Comparison of ENCODE assay signal across 15 cellular contexts in the genomic region with DNA sequence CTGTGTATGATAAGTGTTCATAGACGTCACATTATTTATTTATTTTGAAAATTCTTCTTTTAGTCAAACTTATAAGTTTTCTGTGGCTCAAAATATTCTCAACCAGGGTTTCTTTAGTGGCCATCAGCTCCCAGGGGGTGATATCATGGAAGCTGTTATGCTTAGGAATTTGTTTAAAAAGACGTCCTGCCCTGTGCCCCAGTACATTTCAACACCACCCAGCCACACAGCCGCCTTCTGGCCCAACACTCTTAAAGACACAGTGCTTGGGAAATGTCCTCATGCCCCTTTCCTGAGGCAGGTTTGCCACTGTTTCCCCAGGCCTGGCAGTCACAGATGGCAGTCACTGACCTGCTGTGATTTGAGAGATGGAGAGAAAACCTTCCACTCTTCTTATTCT. TPM values are rescaled to one million over a fixed set of nuclear protein-coding genes. Genes with fewer than 3 reads are reported as not detected.
A peak's percentile ranks its signal among the peaks of the same experiment; 100 is the strongest.
DNase-seq lines count a peak whose midpoint lies in the region; ATAC-seq, FAIRE-seq and TF ChIP-seq lines count a peak whose summit lies in the region.
"Had no signal": no experiment of that assay in that cellular context is flagged by ENCODE, and none has a peak within 500 bp of the region (broad histone marks: within the 10 kb centered on the region; RNA-seq: fewer than 3 reads in every experiment).

No MANE protein-coding gene starts in this region.

- H3K4me3 Mint-ChIP-seq in activated CD4-positive, alpha-beta T cell treated with anti-CD3 and anti-CD28 coated beads, Interleukin-2, amount 10 ng/mL, durations not matched to agents 7 days and 5 days, result no peak overlapping the region

- H3K27ac ChIP-seq in coronary artery (peak overlapping the region; percentile 12 to 74), HepG2 (ENCODE audit: extremely low read length, insufficient read depth, low read length) (no peak overlapping the region), tibial artery (peak overlapping the region; percentile 2 to 66)
- H3K27ac ChIP-seq: ovary, SJCRH30, WERI-Rb-1 had no signal

- TF ChIP-seq CTCF in coronary artery (IDR thresholded peaks at IDR 0.05), result no peak
- TF ChIP-seq CTCF in HepG2 (CRISPR knock-in tag; IDR thresholded peaks at IDR 0.05), result no peak
- no peak for TF ChIP-seq CTCF in tibial artery (IDR thresholded peaks at IDR 0.05)

- H3K4me2 ChIP-seq in HepG2 (ENCODE audit: low read depth, low read length), result no peak overlapping the region

- H3K4me3 ChIP-seq in coronary artery (no peak overlapping the region), HepG2 (replicated peaks in 1 of 3; ENCODE audit: insufficient read depth in 1 of 3, low read depth in 2 of 3, low read length in 3 of 3) (no peak overlapping the region), tibial artery (no peak overlapping the region), HAP-1 (no peak overlapping the region)
- H3K4me3 ChIP-seq: ovary, SJCRH30 had no signal

- H3K27me3 ChIP-seq in HepG2 (ENCODE audit: control insufficient read depth in 1 of 2, insufficient read depth in 2 of 2, low read length in 2 of 2) (peaks cover 2 to 10% of the 10 kb centered on the region in 2 experiments; a peak in 4 of 5 replicates), tibial artery (no peaks in the 10 kb centered on the region), HAP-1 (ENCODE audit: low read depth) (no peaks in the 10 kb centered on the region)
- H3K27me3 ChIP-seq: ovary, SJCRH30 had no signal

- no peak overlapping the region for H3K27ac Mint-ChIP-seq in activated CD4-positive, alpha-beta T cell treated with anti-CD3 and anti-CD28 coated beads, Interleukin-2, amount 10 ng/mL, durations not matched to agents 7 days and 5 days
- H3K27ac Mint-ChIP-seq: activated naive CD4-positive, alpha-beta T cell treated with anti-CD3 and anti-CD28 coated beads, Interleukin-2, amount 50 U/mL, for 72 hours had no signal

- ATAC-seq in HepG2 (no peak), HG03097 (IDR thresholded peaks at IDR 0.05; ENCODE audit: low FRiP score, unreplicated experiment) (no peak)

- H3K4me1 Mint-ChIP-seq in activated CD4-positive, alpha-beta T cell treated with anti-CD3 and anti-CD28 coated beads, Interleukin-2, amount 10 ng/mL, durations not matched to agents 7 days and 5 days, result peaks cover 44% of the 10 kb centered on the region

- 0 out of 2 replicates have a peak, but pooled peaks cover 9% of the 10 kb centered on the region for H4K20me1 ChIP-seq in HepG2 (ENCODE audit: insufficient read depth, low read length)

- TF ChIP-seq POLR2A in HepG2 (IDR thresholded peaks at IDR 0.05; ENCODE audit: insufficient read depth in 1 of 2, low read depth in 2 of 2, low read length in 2 of 2), result no peak

- POLR2A ChIA-PET in HepG2 (lab: Yijun Ruan, JAX), result no interaction called here
- POLR2A ChIA-PET in activated CD4-positive, alpha-beta T cell treated with anti-CD3 and anti-CD28 coated beads, Interleukin-2, amount 10 ng/mL, durations not matched to agents 7 days and 5 days (lab: Charles Lee), result no interaction called here

- no peak overlapping the region for H2AFZ ChIP-seq in HepG2 (ENCODE audit: low read length)

- no peak for TF ChIP-seq RAD21 in HepG2 (CRISPR knock-in tag; IDR thresholded peaks at IDR 0.05)

- H3K9me3 ChIP-seq in HepG2 (ENCODE audit: low read length), result no peaks in the 10 kb centered on the region
- H3K9me3 ChIP-seq in tibial artery, result no peaks in the 10 kb centered on the region
- H3K9me3 ChIP-seq in HAP-1, result no peaks in the 10 kb centered on the region
- H3K9me3 ChIP-seq: ovary, SJCRH30 had no signal

- no peaks in the 10 kb centered on the region for H3K9me3 Mint-ChIP-seq in activated CD4-positive, alpha-beta T cell treated with anti-CD3 and anti-CD28 coated beads, Interleukin-2, amount 10 ng/mL, durations not matched to agents 7 days and 5 days
- H3K9me3 Mint-ChIP-seq: activated naive CD4-positive, alpha-beta T cell treated with anti-CD3 and anti-CD28 coated beads, Interleukin-2, amount 50 U/mL, for 72 hours had no signal

- WGBS in HepG2 (ENCODE audit: low lambda C conversion rate), result 25% methylated on average over 3 of the region's 3 CpGs

- TF ChIP-seq EP300 in HepG2 (IDR thresholded peaks at IDR 0.05; ENCODE audit: low read depth in 2 of 2, low read length in 2 of 2) (no peak), HepG2 (CRISPR knock-in tag; IDR thresholded peaks at IDR 0.05; ENCODE audit: borderline replicate concordance) (no peak)

- H3K36me3 ChIP-seq in HepG2 (replicated peaks in 1 of 2; ENCODE audit: control insufficient read depth in 1 of 2, insufficient read depth in 2 of 2, low read length in 2 of 2), result 0 out of 5 replicates have a peak, but pooled peaks cover 0 to 4% of the 10 kb centered on the region in 2 experiments
- H3K36me3 ChIP-seq in tibial artery, result peaks cover 0 to 5% (median 0%) of the 10 kb centered on the region in 3 donors
- no peaks in the 10 kb centered on the region for H3K36me3 ChIP-seq in HAP-1 (replicated peaks)
- H3K36me3 ChIP-seq: ovary, SJCRH30, WERI-Rb-1 had no signal

- peaks cover 57% of the 10 kb centered on the region for H3K4me1 ChIP-seq in HepG2 (ENCODE audit: insufficient read depth, low read length)
- peaks cover 0 to 65% (median 35%) of the 10 kb centered on the region in 4 donors for H3K4me1 ChIP-seq in tibial artery
- peaks cover 8% of the 10 kb centered on the region for H3K4me1 ChIP-seq in HAP-1
- H3K4me1 ChIP-seq: SJCRH30 had no signal

- DNase-seq in G401 (ENCODE audit: low spot score) (peak; percentile 30), coronary artery (ENCODE audit: low spot score) (peak; percentile 79), HepG2 (ENCODE audit: low spot score) (no peak), tibial artery (peak; percentile 80), HAP-1 (ENCODE audit: low spot score in 2 of 2) (no peak)
- DNase-seq in activated CD4-positive, alpha-beta T cell treated with anti-CD3 and anti-CD28 coated beads, Interleukin-2, amount 10 ng/mL, durations not matched to agents 7 days and 5 days, result no peak
- DNase-seq: GF-D8, Karpas-422, NCI-H187 treated with DMSO at 0.1 percent for 48 hours, NCI-H82, ovary, SJCRH30, WERI-Rb-1 had no signal

- peaks cover 11% of the 10 kb centered on the region for H3K27me3 Mint-ChIP-seq in activated CD4-positive, alpha-beta T cell treated with anti-CD3 and anti-CD28 coated beads, Interleukin-2, amount 10 ng/mL, durations not matched to agents 7 days and 5 days

- H3K79me2 ChIP-seq in HepG2 (ENCODE audit: insufficient read depth, low read length), result no peaks in the 10 kb centered on the region

- CTCF ChIA-PET in HepG2 (lab: Yijun Ruan, JAX; ENCODE audit: low intra/inter-chr PET ratio, low total read pairs), result no interaction called here
- CTCF ChIA-PET in activated CD4-positive, alpha-beta T cell treated with anti-CD3 and anti-CD28 coated beads, Interleukin-2, amount 10 ng/mL, durations not matched to agents 7 days and 5 days (lab: Charles Lee), result interaction anchor here (1.0 to 2.3 kb wide), 4 partner anchors 8 to 116 kb away, joined by 4 to 7 read pairs (median 5); no protein-coding TSS in a partner anchor

- no peak overlapping the region for H3K9ac ChIP-seq in HepG2 (ENCODE audit: insufficient read depth, low read depth, low read length)

- in situ Hi-C loops in G401 (cut with HindIII; ENCODE audit: low sequenced_read_pairs) (no loop called here), HepG2 (cut with HindIII; ENCODE audit: extremely low pct_ligation_motif_present, low pct_unique_long_range_greater_than_20kb) (no loop called here), HAP-1 (cut with MboI; ENCODE audit: low sequenced_read_pairs) (loop anchor here (10.0 kb wide), 1 partner anchor 112 kb away; no protein-coding TSS in a partner anchor)

- H3K36me3 Mint-ChIP-seq in activated CD4-positive, alpha-beta T cell treated with anti-CD3 and anti-CD28 coated beads, Interleukin-2, amount 10 ng/mL, durations not matched to agents 7 days and 5 days (ENCODE audit: low read depth), result no peaks in the 10 kb centered on the region
- H3K36me3 Mint-ChIP-seq: activated naive CD4-positive, alpha-beta T cell treated with anti-CD3 and anti-CD28 coated beads, Interleukin-2, amount 50 U/mL, for 72 hours had no signal

- intact Hi-C loops in HepG2 (cut with micrococcal nuclease; ENCODE audit: unreplicated experiment), result loop anchor here (10.0 kb wide), 1 partner anchor 292 kb away; no protein-coding TSS in a partner anchor
- intact Hi-C loops in tibial artery (cut with DNase I; ENCODE audit: low total_unique reads), result no loop called here

- FAIRE-seq in HepG2 (lab: Jason Lieb, UNC), result no peak

- no TSS peak for BruUV-seq in HepG2 (replicated peaks; lab: Mats Ljungman, UMichigan)

RNA-seq across cellular contexts. Expression of gene TSKU, which starts 19.9 kb away (rescaled TPM):
- 15.3 and 22.9 TPM in 2 replicates for total RNA-seq in G401 (2014; rRNA removed; shearing (Covaris generic))
- 11.9 and 21.4 TPM in 2 replicates for total RNA-seq in HepG2 (2016; rRNA removed; fragmentation: Illumina TruSeq; extraction: Trizol)
- total RNA-seq in HepG2 (2016; cell fraction: cytosol; rRNA removed; fragmentation: Illumina TruSeq; extraction: Trizol; ENCODE audit: low read depth), result 7.5 TPM in 2 replicates
- 10.8 and 20.0 TPM in 2 replicates for total RNA-seq in HepG2 (2016; cell fraction: insoluble cytoplasmic fraction; rRNA removed; fragmentation: Illumina TruSeq; extraction: Trizol)
- 20.4 and 22.9 TPM in 2 replicates for total RNA-seq in HepG2 (2016; cell fraction: membrane; rRNA removed; fragmentation: Illumina TruSeq; extraction: Trizol)
- total RNA-seq in HepG2 (2016; cell fraction: nucleus; rRNA removed; fragmentation: Illumina TruSeq; extraction: Trizol), result 19.5 and 22.7 TPM in 2 replicates
- polyA plus RNA-seq in HepG2 (2011; rRNA removed), result 20.3 and 27.9 TPM in 2 replicates
- polyA plus RNA-seq in HepG2 (2011; cell fraction: cytosol; rRNA removed), result 17.7 and 23.1 TPM in 2 replicates
- 18.1 and 21.0 TPM in 2 replicates for polyA plus RNA-seq in HepG2 (2011; cell fraction: nucleus; rRNA removed)
- polyA plus RNA-seq in HepG2 (2012), result 12.6 and 19.6 TPM in 2 replicates
- polyA plus RNA-seq in HepG2 (2016; cell fraction: cytosol; fragmentation: Illumina TruSeq; extraction: Trizol; ENCODE audit: low read depth), result 8.7 and 9.4 TPM in 2 replicates
- 14.2 and 18.9 TPM in 2 replicates for polyA plus RNA-seq in HepG2 (2016; cell fraction: insoluble cytoplasmic fraction; fragmentation: Illumina TruSeq; extraction: Trizol; ENCODE audit: low read depth)
- 23.1 and 23.6 TPM in 2 replicates for polyA plus RNA-seq in HepG2 (2016; cell fraction: membrane; fragmentation: Illumina TruSeq; extraction: Trizol; ENCODE audit: low read depth)
- 30.1 and 34.2 TPM in 2 replicates for polyA plus RNA-seq in HepG2 (2016; cell fraction: nucleus; fragmentation: Illumina TruSeq; extraction: Trizol; ENCODE audit: insufficient read depth, low read depth)
- polyA minus RNA-seq in HepG2 (2011; rRNA and poly(A)+ RNA removed; ENCODE audit: low replicate concordance), result 66.3 and 74.4 TPM in 2 replicates
- polyA minus RNA-seq in HepG2 (2011; cell fraction: cytosol; rRNA and poly(A)+ RNA removed), result 16.7 and 18.5 TPM in 2 replicates
- 11.3 and 15.5 TPM in 2 replicates for polyA minus RNA-seq in HepG2 (2011; cell fraction: nucleus; rRNA and poly(A)+ RNA removed)
- 1 to 10 TPM in 1 of 2 experiments, under 1 TPM in 1; 0.99 to 1.3 TPM for total RNA-seq in activated CD4-positive, alpha-beta T cell treated with anti-CD3 and anti-CD28 coated beads, Interleukin-2, amount 10 ng/mL, durations not matched to agents 7 days and 5 days

RNA-seq across cellular contexts. Expression of gene ACER3, which starts 57.7 kb away (rescaled TPM):
- 26.2 and 45.7 TPM in 2 replicates for total RNA-seq in G401 (2014; rRNA removed; shearing (Covaris generic))
- 8.4 and 9.8 TPM in 2 replicates for total RNA-seq in HepG2 (2016; rRNA removed; fragmentation: Illumina TruSeq; extraction: Trizol)
- total RNA-seq in HepG2 (2016; cell fraction: cytosol; rRNA removed; fragmentation: Illumina TruSeq; extraction: Trizol; ENCODE audit: low read depth), result 3.3 and 3.8 TPM in 2 replicates
- 9.1 and 9.4 TPM in 2 replicates for total RNA-seq in HepG2 (2016; cell fraction: insoluble cytoplasmic fraction; rRNA removed; fragmentation: Illumina TruSeq; extraction: Trizol)
- total RNA-seq in HepG2 (2016; cell fraction: membrane; rRNA removed; fragmentation: Illumina TruSeq; extraction: Trizol), result 5.6 and 6.6 TPM in 2 replicates
- 8.7 and 11.8 TPM in 2 replicates for total RNA-seq in HepG2 (2016; cell fraction: nucleus; rRNA removed; fragmentation: Illumina TruSeq; extraction: Trizol)
- 4.4 and 6.0 TPM in 2 replicates for polyA plus RNA-seq in HepG2 (2011; rRNA removed)
- 2.6 TPM in 2 replicates for polyA plus RNA-seq in HepG2 (2011; cell fraction: cytosol; rRNA removed)
- polyA plus RNA-seq in HepG2 (2011; cell fraction: nucleus; rRNA removed), result 1.9 and 2.0 TPM in 2 replicates
- polyA plus RNA-seq in HepG2 (2012), result 2.1 and 3.9 TPM in 2 replicates
- 5.3 and 6.1 TPM in 2 replicates for polyA plus RNA-seq in HepG2 (2016; cell fraction: cytosol; fragmentation: Illumina TruSeq; extraction: Trizol; ENCODE audit: low read depth)
- polyA plus RNA-seq in HepG2 (2016; cell fraction: insoluble cytoplasmic fraction; fragmentation: Illumina TruSeq; extraction: Trizol; ENCODE audit: low read depth), result 6.5 and 10.2 TPM in 2 replicates
- polyA plus RNA-seq in HepG2 (2016; cell fraction: membrane; fragmentation: Illumina TruSeq; extraction: Trizol; ENCODE audit: low read depth), result 4.7 and 6.8 TPM in 2 replicates
- polyA plus RNA-seq in HepG2 (2016; cell fraction: nucleus; fragmentation: Illumina TruSeq; extraction: Trizol; ENCODE audit: insufficient read depth, low read depth), result 13.1 and 14.2 TPM in 2 replicates
- polyA minus RNA-seq in HepG2 (2011; rRNA and poly(A)+ RNA removed; ENCODE audit: low replicate concordance), result 5.0 and 23.4 TPM in 2 replicates
- polyA minus RNA-seq in HepG2 (2011; cell fraction: cytosol; rRNA and poly(A)+ RNA removed), result 4.7 and 6.3 TPM in 2 replicates
- polyA minus RNA-seq in HepG2 (2011; cell fraction: nucleus; rRNA and poly(A)+ RNA removed), result 6.8 and 8.0 TPM in 2 replicates
- 10 to 100 TPM; 10.7 to 12.5 TPM for total RNA-seq in activated CD4-positive, alpha-beta T cell treated with anti-CD3 and anti-CD28 coated beads, Interleukin-2, amount 10 ng/mL, durations not matched to agents 7 days and 5 days

Comparison
In these comparisons a context has a peak if more than half of its experiments do, and no peak if none do; other contexts are left out.
1. DNase-seq: peak in G401 (single experiment), coronary artery (single experiment) and tibial artery (2 of 2); none in HepG2 (single experiment), HAP-1 (0 of 2) and activated CD4-positive, alpha-beta T cell treated with anti-CD3 and anti-CD28 coated beads, Interleukin-2, amount 10 ng/mL, durations not matched to agents 7 days and 5 days (single experiment).